ENCODE assay signal across 12 cellular contexts in the genomic region with DNA sequence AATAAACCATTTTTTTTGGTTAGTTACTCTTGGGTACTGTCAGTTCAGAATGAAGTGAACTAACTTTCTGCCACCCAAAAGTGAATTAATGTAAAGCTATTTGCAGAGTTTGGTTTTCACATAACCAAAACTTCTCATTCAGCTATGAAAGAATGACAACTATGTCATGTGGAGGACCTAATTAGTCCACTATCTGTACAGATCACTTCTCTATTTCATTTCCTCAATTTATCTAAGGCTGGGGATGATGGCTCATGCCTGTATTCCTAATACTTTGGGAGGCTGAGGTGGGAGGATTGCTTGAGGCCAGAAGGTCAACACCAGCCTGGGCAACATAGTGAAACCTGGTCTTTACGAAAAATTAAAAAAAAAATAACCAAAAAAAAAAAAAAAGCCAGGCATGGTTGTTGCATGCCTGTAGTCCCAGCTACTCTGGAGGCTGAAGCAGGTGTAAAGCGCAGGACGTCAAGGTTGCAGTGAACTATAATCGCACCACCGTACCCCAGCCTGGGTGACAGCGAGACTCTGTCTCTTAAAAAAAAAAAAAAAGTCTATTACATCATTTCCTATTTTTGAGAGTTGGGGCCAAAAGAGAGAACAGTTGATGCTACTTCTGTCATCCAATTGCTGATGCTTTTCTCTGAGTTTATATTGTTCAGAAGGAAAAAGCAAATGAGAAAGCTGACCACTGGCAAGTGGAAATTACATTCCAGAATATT. TPM values are rescaled to one million over a fixed set of nuclear protein-coding genes. Genes with fewer than 3 reads are reported as not detected.
DNase-seq lines count a peak whose midpoint lies in the region; ATAC-seq, FAIRE-seq and TF ChIP-seq lines count a peak whose summit lies in the region.
"Had no signal": no experiment of that assay in that cellular context is flagged by ENCODE, and none has a peak within 500 bp of the region (broad histone marks: within the 10 kb centered on the region; RNA-seq: fewer than 3 reads in every experiment).

No MANE protein-coding gene starts in this region.

- no peak overlapping the region for H3K27ac Mint-ChIP-seq in T-cell

- no peak overlapping the region for H3K9ac ChIP-seq in SK-N-MC (ENCODE audit: insufficient read length)

- H3K36me3 Mint-ChIP-seq in T-cell: peaks cover 53% of the 10 kb centered on the region

- DNase-seq in GM19239 (ENCODE audit: insufficient read length, low spot score) (no peak), SK-N-MC (ENCODE audit: low read depth, low spot score) (no peak), glomerular visceral epithelial cell (ENCODE audit: extremely low spot score) (no peak), pons (ENCODE audit: low spot score) (no peak), T-cell (no peak)
- DNase-seq: NCI-H1105 had no signal

- ATAC-seq in HG03064 (IDR thresholded peaks at IDR 0.05; ENCODE audit: low read depth, unreplicated experiment) (peak; percentile 60), HG03342 (IDR thresholded peaks at IDR 0.05; ENCODE audit: unreplicated experiment) (no peak), T-cell (replicated peaks in 1 of 4) (no peak)
- ATAC-seq: Panc1 had no signal

- FAIRE-seq in GM19239 (lab: Jason Lieb, UNC): peak; percentile 21

- H3K9me3 ChIP-seq in SK-N-MC (ENCODE audit: low read depth, low read length): no peaks in the 10 kb centered on the region
- H3K9me3 ChIP-seq: adrenal gland had no signal

- H3K4me1 Mint-ChIP-seq in T-cell: peaks cover 2 to 4% (median 3%) of the 10 kb centered on the region in 3 donors
- H3K4me1 Mint-ChIP-seq: neural crest cell had no signal

- CTCF ChIA-PET in T-cell (lab: Charles Lee): interaction anchor here in 1 of 2 donors (1.0 kb wide), 1 partner anchor 15 kb away, joined by 3 read pairs; a partner anchor contains a TSS

- H3K4me3 ChIP-seq in SK-N-MC: no peak overlapping the region
- H3K4me3 ChIP-seq: adrenal gland had no signal

- no peak for TF ChIP-seq CTCF in C4-2B (conservative IDR thresholded peaks at IDR 0.05)

- no peaks in the 10 kb centered on the region for H3K9me3 Mint-ChIP-seq in T-cell
- H3K9me3 Mint-ChIP-seq: neural crest cell had no signal

- H3K27me3 Mint-ChIP-seq in T-cell: no peaks in the 10 kb centered on the region

- POLR2A ChIA-PET in T-cell (lab: Charles Lee): interaction anchor here in 1 of 2 donors (0.7 to 1.1 kb wide), 2 partner anchors 19 kb away, joined by 4 to 6 read pairs; no protein-coding TSS in a partner anchor

- H3K36me3 ChIP-seq in SK-N-MC (ENCODE audit: insufficient read depth, low read length): peaks cover 94% of the 10 kb centered on the region

- H3K27ac ChIP-seq in C4-2B (peak overlapping the region; percentile 34; the same call in 1 of the 2 replicates), SK-N-MC (0 out of 2 replicates have a peak overlapping the region, but pooled peaks have one; percentile 7)
- H3K27ac ChIP-seq: adrenal gland had no signal

- H3K4me3 Mint-ChIP-seq in T-cell: no peak overlapping the region
- H3K4me3 Mint-ChIP-seq: neural crest cell had no signal

RNA-seq across cellular contexts. Expression of a gene that starts 8.7 kb away (rescaled TPM):
- 10 to 100 TPM; 19.2 to 23.6 (median 21.8) TPM for total RNA-seq in T-cell

RNA-seq across cellular contexts. Expression of a gene that starts 9.1 kb away (rescaled TPM):
- under 1 TPM in 3 of 5 donors, not detected in 2; 0.20 to 0.32 (median 0.26) TPM for total RNA-seq in T-cell
- total RNA-seq: adrenal gland had no signal

RNA-seq across cellular contexts. Expression of a gene that starts 15.4 kb away (rescaled TPM):
- total RNA-seq in T-cell: 10 to 100 TPM in 4 of 5 donors, 1 to 10 TPM in 1; 9.6 to 22.1 (median 21.0) TPM

RNA-seq across cellular contexts. Expression of a gene that starts 17.0 kb away (rescaled TPM):
- 100 to 1,000 TPM; 397 to 586 (median 532) TPM for total RNA-seq in T-cell

RNA-seq across cellular contexts. Expression of a gene that starts 17.7 kb away (rescaled TPM):
- 10 to 100 TPM; 10.5 to 12.4 (median 11.6) TPM for total RNA-seq in T-cell
